15 cellular contexts compared by ENCODE assay signal in the genomic region with DNA sequence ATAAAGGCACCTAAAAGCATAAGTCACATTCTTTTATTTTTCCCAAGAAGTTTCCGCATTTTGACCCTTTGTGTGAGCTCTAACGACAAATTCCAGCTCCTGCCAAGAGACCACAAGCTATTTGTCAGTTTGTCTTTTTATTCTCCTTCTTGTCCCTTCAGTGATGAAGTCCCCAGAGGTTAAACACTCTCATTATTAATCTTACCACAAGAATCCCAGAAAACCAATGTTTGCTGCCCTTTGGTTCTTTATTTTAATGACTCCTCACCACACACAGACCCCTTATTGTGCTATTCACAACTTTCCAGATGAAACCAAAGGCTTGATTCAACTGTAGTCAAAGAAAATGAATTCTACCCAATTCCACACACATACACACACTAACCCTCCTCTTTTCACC.
"Had no signal": no experiment of that assay in that cellular context is flagged by ENCODE, and none has a peak within 500 bp of the region (broad histone marks: within the 10 kb centered on the region; RNA-seq: fewer than 3 reads in every experiment).

No MANE protein-coding gene starts in this region.

- H3K27ac Mint-ChIP-seq: activated CD4-positive, alpha-beta memory T cell treated with anti-CD3 and anti-CD28 coated beads, Interleukin-2, amount 10 ng/mL, durations not matched to agents 7 days and 5 days; activated naive CD4-positive, alpha-beta T cell treated with anti-CD3 and anti-CD28 coated beads, Interleukin-2, amount 50 U/mL, for 24 hours; activated T-cell treated with anti-CD3 and anti-CD28 coated beads, Interleukin-2, amount 50 U/mL, for 24 hours; WTC11 had no signal

- H3K9me3 ChIP-seq: adrenal gland, body of pancreas, pancreas had no signal

- H3K36me3 Mint-ChIP-seq: activated naive CD4-positive, alpha-beta T cell treated with anti-CD3 and anti-CD28 coated beads, Interleukin-2, amount 50 U/mL, for 24 hours had no signal

- H3K9me3 Mint-ChIP-seq: activated CD4-positive, alpha-beta memory T cell treated with anti-CD3 and anti-CD28 coated beads, Interleukin-2, amount 10 ng/mL, durations not matched to agents 7 days and 5 days had no signal

- H3K36me3 ChIP-seq: adrenal gland, pancreas had no signal

- H3K4me1 Mint-ChIP-seq: activated CD4-positive, alpha-beta memory T cell treated with anti-CD3 and anti-CD28 coated beads, Interleukin-2, amount 10 ng/mL, durations not matched to agents 7 days and 5 days; activated naive CD4-positive, alpha-beta T cell treated with anti-CD3 and anti-CD28 coated beads, Interleukin-2, amount 50 U/mL, for 24 hours; WTC11 had no signal

- H3K4me3 Mint-ChIP-seq: activated CD4-positive, alpha-beta memory T cell treated with anti-CD3 and anti-CD28 coated beads, Interleukin-2, amount 10 ng/mL, durations not matched to agents 7 days and 5 days; activated naive CD4-positive, alpha-beta T cell treated with anti-CD3 and anti-CD28 coated beads, Interleukin-2, amount 50 U/mL, for 24 hours; activated T-cell treated with anti-CD3 and anti-CD28 coated beads, Interleukin-2, amount 50 U/mL, for 24 hours; WTC11 had no signal

- H3K4me3 ChIP-seq: adrenal gland, body of pancreas, pancreas had no signal

- H3K27me3 Mint-ChIP-seq: activated T-cell treated with anti-CD3 and anti-CD28 coated beads, Interleukin-2, amount 50 U/mL, for 24 hours had no signal

- ATAC-seq: body of pancreas, esophagus mucosa, left lobe of liver, pancreas, WTC11 had no signal

- H3K27ac ChIP-seq: adrenal gland, body of pancreas, pancreas had no signal

- H3K4me1 ChIP-seq: adrenal gland, pancreas had no signal

- H3K27me3 ChIP-seq: adrenal gland, body of pancreas, pancreas had no signal

- DNase-seq: activated CD4-positive, alpha-beta memory T cell treated with anti-CD3 and anti-CD28 coated beads, Interleukin-2, amount 10 ng/mL, durations not matched to agents 7 days and 5 days; activated CD4-positive, alpha-beta T cell treated with anti-CD3 and anti-CD28 coated beads for 4 hours; activated effector memory CD4-positive, alpha-beta T cell treated with Interleukin-2 at 50 U/mL for 16 hours; activated T-cell treated with anti-CD3 and anti-CD28 coated beads, Interleukin-2, amount 50 U/mL, for 24 hours; adrenal gland; body of pancreas; caudate nucleus; islet precursor cell; pancreas; stimulated activated CD4-positive, alpha-beta T cell treated with anti-CD3 and anti-CD28 coated beads, Interleukin-12 subunit alpha, Interleukin-12 subunit beta, amount 100 ng/mL, for 4 hours; stimulated activated CD4-positive, alpha-beta T cell treated with anti-CD3 and anti-CD28 coated beads, Interleukin-2, amount 100 ng/mL, for 24 hours had no signal
